In genomic region chr2:130878933-130879332, GRCh38 we compare ENCODE assay signal across 1 cellular context.
TF ChIP-seq lines count a peak whose summit lies in the region.

No MANE protein-coding gene starts in this region.

TF ChIP-seq in K562, 482 proteins besides CTCF, POLR2A, EP300 and RAD21 (continued from another document):
- TF ChIP-seq JUND (IDR thresholded peaks at IDR 0.05; ENCODE audit: borderline replicate concordance, low read depth, low read length) (no peak), JUND (tag; IDR thresholded peaks at IDR 0.05; ENCODE audit: borderline replicate concordance, low read depth, low read length) (no peak), ELK1 (CRISPR knock-in tag; IDR thresholded peaks at IDR 0.05) (no peak)
TF ChIP-seq in K562: peak in this region for 2.
